ENCODE assay signal across 14 cellular contexts in genomic region chr11:20739004-20739612, GRCh38.
DNase-seq lines count a peak whose midpoint lies in the region; ATAC-seq and TF ChIP-seq lines count a peak whose summit lies in the region.
"Had no signal": no experiment of that assay in that cellular context is flagged by ENCODE, and none has a peak within 500 bp of the region (broad histone marks: within the 10 kb centered on the region; RNA-seq: fewer than 3 reads in every experiment).

No MANE protein-coding gene starts in this region.

- no peaks in the 10 kb centered on the region for H3K9me3 Mint-ChIP-seq in WTC11
- H3K9me3 Mint-ChIP-seq: T-helper 1 cell treated with Interleukin-12 subunit alpha and Interleukin-12 subunit beta and Interleukin-4 antibody, amounts not matched to agents 30 μg/mL and 1 μg/mL, for 36 hours had no signal

- H3K9me3 ChIP-seq in adrenal gland (replicated peaks in 1 of 3) = no peaks in the 10 kb centered on the region

- H3K36me3 Mint-ChIP-seq in WTC11 = no peaks in the 10 kb centered on the region

- H3K27ac Mint-ChIP-seq in WTC11 = no peak overlapping the region
- H3K27ac Mint-ChIP-seq: T-helper 1 cell treated with Interleukin-12 subunit alpha and Interleukin-12 subunit beta and Interleukin-4 antibody, amounts not matched to agents 30 μg/mL and 1 μg/mL, for 36 hours had no signal

- intact Hi-C loops in adrenal gland (cut with DNase I) = no loop called here
- intact Hi-C loops in sciatic nerve (cut with DNase I) = no loop called here

- WGBS in adrenal gland, 4 donors = 53 to 61% (median 53%) methylated on average over 9 to 10 of the region's 10 CpGs

- H3K27me3 ChIP-seq in adrenal gland = no peaks in the 10 kb centered on the region

- POLR2A ChIA-PET in WTC11 (lab: Charles Lee) = interaction anchor here (0.6 kb wide), 1 partner anchor 63 kb away, joined by 7 read pairs; no protein-coding TSS in a partner anchor

- H3K4me3 ChIP-seq in adrenal gland = no peak overlapping the region

- DNase-seq in COLO668 (lab: John Stamatoyannopoulos, UW; ENCODE audit: unreplicated experiment) = peak; percentile 41
- DNase-seq in NCI-H1092 treated with DMSO at 0.1 percent for 48 hours (lab: John Stamatoyannopoulos, UW) = peak; percentile 68
- peak; percentile 30 for DNase-seq in NCI-H2227 treated with DMSO at 0.1 percent for 48 hours (lab: John Stamatoyannopoulos, UW)
- no peak for DNase-seq in WTC11 (ENCODE audit: low spot score)
- DNase-seq in adrenal gland = no peak
- DNase-seq in sciatic nerve (ENCODE audit: low spot score) = no peak
- DNase-seq: EL, KG1, NCI-H1048, NCI-H1930, SHP77 treated with DMSO at 0.1 percent for 48 hours had no signal

- no peaks in the 10 kb centered on the region for H3K27me3 Mint-ChIP-seq in WTC11 (ENCODE audit: low read depth)

- ATAC-seq in WTC11 (peak; percentile 19; the same call in 1 of the 2 replicates), sciatic nerve (no peak), HG03280 (IDR thresholded peaks at IDR 0.05; ENCODE audit: unreplicated experiment) (no peak)
- ATAC-seq: HepG2 had no signal

- no peak overlapping the region for H3K4me3 Mint-ChIP-seq in WTC11
- H3K4me3 Mint-ChIP-seq: T-helper 1 cell treated with Interleukin-12 subunit alpha and Interleukin-12 subunit beta and Interleukin-4 antibody, amounts not matched to agents 30 μg/mL and 1 μg/mL, for 36 hours had no signal

- no peak for TF ChIP-seq POLR2A in adrenal gland (IDR thresholded peaks at IDR 0.05)

- H3K36me3 ChIP-seq in adrenal gland (replicated peaks in 1 of 2) = no peaks in the 10 kb centered on the region

- no peak for TF ChIP-seq CTCF in WTC11 (IDR thresholded peaks at IDR 0.05)
- TF ChIP-seq CTCF in adrenal gland (IDR thresholded peaks at IDR 0.05) = no peak

- peaks cover 23% of the 10 kb centered on the region for H3K4me1 Mint-ChIP-seq in WTC11

- H3K4me1 ChIP-seq in adrenal gland (replicated peaks in 1 of 2) = no peaks in the 10 kb centered on the region

- CTCF ChIA-PET in WTC11 (lab: Charles Lee) = interaction anchor here (2.1 kb wide), 1 partner anchor 16 kb away, joined by 9 read pairs; no protein-coding TSS in a partner anchor

- H3K27ac ChIP-seq in adrenal gland = no peak overlapping the region

TF ChIP-seq in WTC11, 78 proteins besides CTCF, POLR2A, EP300 and RAD21:
- TF ChIP-seq NR2C2 (CRISPR knock-in tag; IDR thresholded peaks at IDR 0.05) = no peak
- no peak for TF ChIP-seq ZNF416 (CRISPR knock-in tag; IDR thresholded peaks at IDR 0.05)
- no peak for TF ChIP-seq ZNF512 (CRISPR knock-in tag; IDR thresholded peaks at IDR 0.05; ENCODE audit: borderline replicate concordance)
- TF ChIP-seq ETV6 (CRISPR knock-in tag; IDR thresholded peaks at IDR 0.05) = no peak
- TF ChIP-seq KAT7 (CRISPR knock-in tag; IDR thresholded peaks at IDR 0.05; ENCODE audit: borderline replicate concordance) = no peak
- TF ChIP-seq CREM (CRISPR knock-in tag; IDR thresholded peaks at IDR 0.05) = no peak
- TF ChIP-seq ZNF396 (CRISPR knock-in tag; IDR thresholded peaks at IDR 0.05; ENCODE audit: borderline replicate concordance) = no peak
- TF ChIP-seq ZNF219 (CRISPR knock-in tag; IDR thresholded peaks at IDR 0.05; ENCODE audit: borderline replicate concordance) = no peak
- no peak for TF ChIP-seq AFF4 (CRISPR knock-in tag; IDR thresholded peaks at IDR 0.05; ENCODE audit: borderline replicate concordance)
- TF ChIP-seq ZNF671 (CRISPR knock-in tag; IDR thresholded peaks at IDR 0.05) = no peak
- TF ChIP-seq FOXK1 (CRISPR knock-in tag; IDR thresholded peaks at IDR 0.05) = no peak
- TF ChIP-seq ZNF317 (CRISPR knock-in tag; IDR thresholded peaks at IDR 0.05; ENCODE audit: borderline replicate concordance, low read depth) = no peak
- TF ChIP-seq ZNF425 (CRISPR knock-in tag; conservative IDR thresholded peaks at IDR 0.05) = no peak
- TF ChIP-seq RORB (CRISPR knock-in tag; IDR thresholded peaks at IDR 0.05) = no peak
- TF ChIP-seq TEAD4 (CRISPR knock-in tag; IDR thresholded peaks at IDR 0.05) = no peak
- no peak for TF ChIP-seq NFYB (CRISPR knock-in tag; conservative IDR thresholded peaks at IDR 0.05; ENCODE audit: low read depth)
- TF ChIP-seq SMAD3 (CRISPR knock-in tag; IDR thresholded peaks at IDR 0.05; ENCODE audit: borderline replicate concordance) = no peak

Comparison
In these comparisons a context has a peak if more than half of its experiments do, and no peak if none do; other contexts are left out.
1. DNase-seq: peak in COLO668 (single experiment), NCI-H1092 treated with DMSO at 0.1 percent for 48 hours (single experiment) and NCI-H2227 treated with DMSO at 0.1 percent for 48 hours (single experiment); none in WTC11 (single experiment), adrenal gland (0 of 7) and sciatic nerve (single experiment).